20 cellular contexts compared by ENCODE assay signal in genomic region chr1:222631611-222632208, GRCh38. TPM values are rescaled to one million over a fixed set of nuclear protein-coding genes. Genes with fewer than 3 reads are reported as not detected.
DNase-seq lines count a peak whose midpoint lies in the region; ATAC-seq and TF ChIP-seq lines count a peak whose summit lies in the region.
"Had no signal": no experiment of that assay in that cellular context is flagged by ENCODE, and none has a peak within 500 bp of the region (broad histone marks: within the 10 kb centered on the region; RNA-seq: fewer than 3 reads in every experiment).

No MANE protein-coding gene starts in this region.

- peaks cover 10% of the 10 kb centered on the region for H3K36me3 Mint-ChIP-seq in activated naive CD8-positive, alpha-beta T cell
- H3K36me3 Mint-ChIP-seq in activated naive CD8-positive, alpha-beta T cell treated with anti-CD3 and anti-CD28 coated beads, Interleukin-2, amount 50 U/mL, for 24 hours (ENCODE audit: low read depth): peaks cover 33% of the 10 kb centered on the region
- peaks cover 54% of the 10 kb centered on the region for H3K36me3 Mint-ChIP-seq in stimulated activated memory B cell treated with anti-CD40 and anti-IgM and Interleukin-4, amounts not matched to agents 10 μg/mL and 1 μg/mL and 100 μg/mL, for 72 hours

- no peak for TF ChIP-seq CTCF in VCaP (conservative IDR thresholded peaks at IDR 0.05)
- no peak for TF ChIP-seq CTCF in fibroblast of villous mesenchyme (IDR thresholded peaks at IDR 0.05; ENCODE audit: insufficient read depth, low read depth, low read length)

- peaks cover 12% of the 10 kb centered on the region for H3K4me1 Mint-ChIP-seq in activated naive CD8-positive, alpha-beta T cell (ENCODE audit: low read depth)
- H3K4me1 Mint-ChIP-seq in activated naive CD8-positive, alpha-beta T cell treated with anti-CD3 and anti-CD28 coated beads, Interleukin-2, amount 50 U/mL, for 24 hours: peaks cover 7% of the 10 kb centered on the region
- H3K4me1 Mint-ChIP-seq in stimulated activated memory B cell treated with anti-CD40 and anti-IgM and Interleukin-4, amounts not matched to agents 10 μg/mL and 1 μg/mL and 100 μg/mL, for 72 hours: peaks cover 16% of the 10 kb centered on the region

- H3K4me3 ChIP-seq in fibroblast of villous mesenchyme (ENCODE audit: low read depth, low read length): no peak overlapping the region

- no peak for DNase-seq in activated naive CD8-positive, alpha-beta T cell treated with anti-CD3 and anti-CD28 coated beads, Interleukin-2, amount 50 U/mL, for 24 hours
- DNase-seq in fibroblast of villous mesenchyme (ENCODE audit: low read depth): peak; percentile 21
- no peak for DNase-seq in inferior parietal cortex (ENCODE audit: extremely low spot score)
- DNase-seq in stimulated activated CD4-positive, alpha-beta T cell treated with anti-CD3 and anti-CD28 coated beads, Interleukin-2, amount 100 ng/mL, for 48 hours: no peak
- DNase-seq: C1 segment of cervical spinal cord, GOT3, Kasumi-1, MM.1S, NCI-H1105 treated with DMSO at 0.1 percent for 48 hours, NCI-H187, NCI-H226, NCI-H524, NCI-H82, RPMI8226, SHP77 treated with DMSO at 0.1 percent for 48 hours had no signal

- H3K9me3 Mint-ChIP-seq in activated naive CD8-positive, alpha-beta T cell (ENCODE audit: low read depth): no peaks in the 10 kb centered on the region
- no peaks in the 10 kb centered on the region for H3K9me3 Mint-ChIP-seq in activated naive CD8-positive, alpha-beta T cell treated with anti-CD3 and anti-CD28 coated beads, Interleukin-2, amount 50 U/mL, for 24 hours
- no peaks in the 10 kb centered on the region for H3K9me3 Mint-ChIP-seq in stimulated activated memory B cell treated with anti-CD40 and anti-IgM and Interleukin-4, amounts not matched to agents 10 μg/mL and 1 μg/mL and 100 μg/mL, for 72 hours

- H3K27me3 Mint-ChIP-seq in activated naive CD8-positive, alpha-beta T cell: no peaks in the 10 kb centered on the region
- no peaks in the 10 kb centered on the region for H3K27me3 Mint-ChIP-seq in activated naive CD8-positive, alpha-beta T cell treated with anti-CD3 and anti-CD28 coated beads, Interleukin-2, amount 50 U/mL, for 24 hours
- no peaks in the 10 kb centered on the region for H3K27me3 Mint-ChIP-seq in stimulated activated memory B cell treated with anti-CD40 and anti-IgM and Interleukin-4, amounts not matched to agents 10 μg/mL and 1 μg/mL and 100 μg/mL, for 72 hours

- H3K27ac Mint-ChIP-seq in activated naive CD8-positive, alpha-beta T cell: peak overlapping the region; percentile 0
- H3K27ac Mint-ChIP-seq in activated naive CD8-positive, alpha-beta T cell treated with anti-CD3 and anti-CD28 coated beads, Interleukin-2, amount 50 U/mL, for 24 hours: no peak overlapping the region
- peak overlapping the region; percentile 12 for H3K27ac Mint-ChIP-seq in stimulated activated memory B cell treated with anti-CD40 and anti-IgM and Interleukin-4, amounts not matched to agents 10 μg/mL and 1 μg/mL and 100 μg/mL, for 72 hours

- peak overlapping the region; percentile 43 for H3K27ac ChIP-seq in VCaP

- ATAC-seq in activated naive CD8-positive, alpha-beta T cell treated with anti-CD3 and anti-CD28 coated beads, Interleukin-2, amount 50 U/mL, for 24 hours: no peak
- ATAC-seq in stimulated activated memory B cell treated with anti-CD40 and anti-IgM and Interleukin-4, amounts not matched to agents 10 μg/mL and 1 μg/mL and 100 μg/mL, for 72 hours: no peak
- no peak for ATAC-seq in GM18870 (IDR thresholded peaks at IDR 0.05; ENCODE audit: unreplicated experiment)
- ATAC-seq: HCT116 had no signal

- no peak overlapping the region for H3K4me3 Mint-ChIP-seq in activated naive CD8-positive, alpha-beta T cell
- H3K4me3 Mint-ChIP-seq in activated naive CD8-positive, alpha-beta T cell treated with anti-CD3 and anti-CD28 coated beads, Interleukin-2, amount 50 U/mL, for 24 hours: no peak overlapping the region
- H3K4me3 Mint-ChIP-seq in stimulated activated memory B cell treated with anti-CD40 and anti-IgM and Interleukin-4, amounts not matched to agents 10 μg/mL and 1 μg/mL and 100 μg/mL, for 72 hours: no peak overlapping the region

RNA-seq across cellular contexts. Expression of gene MIA3, which starts 13.8 kb away (rescaled TPM):
- total RNA-seq in fibroblast of villous mesenchyme: 44.5 and 54.0 TPM in 2 replicates

RNA-seq across cellular contexts. Expression of gene TAF1A, which starts 42.0 kb away (rescaled TPM):
- total RNA-seq in fibroblast of villous mesenchyme: 7.1 and 15.5 TPM in 2 replicates
